ENCODE assay signal across 10 cellular contexts in the genomic region with DNA sequence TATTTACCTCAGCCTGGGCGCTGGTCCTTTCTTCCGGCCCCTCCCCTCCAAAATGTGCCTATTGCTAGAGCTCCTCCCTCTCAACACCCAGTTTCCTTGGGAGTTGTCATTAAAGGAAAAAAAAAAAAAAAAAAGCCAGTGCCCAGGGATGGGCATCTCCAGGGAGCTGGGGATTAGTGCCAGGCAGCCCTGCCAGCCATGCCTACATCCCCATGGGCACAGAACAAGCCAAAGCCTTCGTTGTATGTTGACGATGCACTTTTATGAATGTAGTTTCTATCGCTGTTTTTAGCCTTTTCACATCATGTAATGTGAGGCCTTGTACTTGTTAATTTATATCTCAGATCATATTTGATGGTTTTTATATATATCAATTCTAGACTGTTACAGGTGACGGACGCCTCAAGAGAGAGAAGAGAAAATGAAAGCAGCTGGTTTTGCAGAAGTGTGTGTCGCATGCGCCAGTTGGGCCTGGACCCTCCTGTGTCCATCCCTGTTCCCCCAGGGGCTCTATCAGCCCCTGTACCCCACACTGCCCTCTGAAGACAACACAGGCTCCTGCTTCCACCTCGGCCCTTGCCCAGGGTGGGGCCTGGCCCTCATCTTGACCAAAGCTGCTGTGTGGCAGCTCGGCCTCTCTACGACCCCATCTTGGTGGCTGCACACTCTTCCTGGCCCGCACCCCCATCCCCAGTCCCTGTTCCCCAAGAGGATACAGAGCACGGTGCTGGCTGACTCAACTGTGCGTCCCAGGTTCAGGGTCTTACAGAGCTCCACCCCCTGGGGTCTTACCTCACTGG. TPM values are rescaled to one million over a fixed set of nuclear protein-coding genes. Genes with fewer than 3 reads are reported as not detected.
DNase-seq lines count a peak whose midpoint lies in the region; ATAC-seq and TF ChIP-seq lines count a peak whose summit lies in the region.
"Had no signal": no experiment of that assay in that cellular context is flagged by ENCODE, and none has a peak within 500 bp of the region (broad histone marks: within the 10 kb centered on the region; RNA-seq: fewer than 3 reads in every experiment).

No MANE protein-coding gene starts in this region.

- POLR2A ChIA-PET in T-cell (lab: Charles Lee) = interaction anchor here (0.6 to 1.7 kb wide), 9 partner anchors 8 to 372 kb away, joined by 3 to 9 read pairs (median 7); no protein-coding TSS in a partner anchor

- H3K27ac Mint-ChIP-seq in T-cell (peak overlapping the region; percentile 85 to 99), neural progenitor cell (no peak overlapping the region)
- peak overlapping the region; percentile 98 to 99 for H3K27ac Mint-ChIP-seq in effector memory CD8-positive, alpha-beta T cell

- no peak for TF ChIP-seq CTCF in mammary epithelial cell (conservative IDR thresholded peaks at IDR 0.05 in 1 of 2, IDR thresholded peaks at IDR 0.05 in 1 of 2; ENCODE audit: extremely low read depth in 1 of 2, insufficient read depth in 1 of 2, low read depth in 1 of 2, low read length in 2 of 2)
- no peak for TF ChIP-seq CTCF in breast epithelium (IDR thresholded peaks at IDR 0.05)
- TF ChIP-seq CTCF in neural progenitor cell (IDR thresholded peaks at IDR 0.05) = no peak
- TF ChIP-seq CTCF in esophagus muscularis mucosa (IDR thresholded peaks at IDR 0.05) = no peak

- no peaks in the 10 kb centered on the region for H3K9me3 ChIP-seq in mammary epithelial cell (replicated peaks; ENCODE audit: insufficient read depth, low read length)
- no peaks in the 10 kb centered on the region for H3K9me3 ChIP-seq in breast epithelium
- H3K9me3 ChIP-seq in neural progenitor cell (ENCODE audit: low read depth) = no peaks in the 10 kb centered on the region
- H3K9me3 ChIP-seq in esophagus muscularis mucosa = no peaks in the 10 kb centered on the region
- H3K9me3 ChIP-seq: gastrocnemius medialis had no signal

- ATAC-seq in T-cell (replicated peaks in 1 of 4) = no peak
- ATAC-seq in effector memory CD8-positive, alpha-beta T cell (replicated peaks) = no peak
- ATAC-seq: gastrocnemius medialis had no signal

- TF ChIP-seq POLR2A in breast epithelium (IDR thresholded peaks at IDR 0.05) (no peak), esophagus muscularis mucosa (IDR thresholded peaks at IDR 0.05; ENCODE audit: low read depth) (no peak)

- peaks cover 40% of the 10 kb centered on the region for H3F3A ChIP-seq in neural progenitor cell (ENCODE audit: low read depth)

- H3K4me3 ChIP-seq in mammary epithelial cell (replicated peaks in 1 of 3; ENCODE audit: insufficient read depth in 1 of 3, low read depth in 2 of 3, low read length in 3 of 3) (no peak overlapping the region), breast epithelium (no peak overlapping the region), neural progenitor cell (no peak overlapping the region), esophagus muscularis mucosa (no peak overlapping the region)
- H3K4me3 ChIP-seq: gastrocnemius medialis had no signal

- intact Hi-C loops in mammary epithelial cell (cut with micrococcal nuclease) (loop anchor here (5.0 kb wide), 1 partner anchor 73 kb away; a partner anchor contains a TSS), breast epithelium (cut with DNase I; ENCODE audit: low total_unique reads) (loop anchor here (5.0 kb wide), 1 partner anchor 142 kb away; no protein-coding TSS in a partner anchor), esophagus muscularis mucosa (cut with DNase I) (no loop called here)

- no peaks in the 10 kb centered on the region for H3K27me3 ChIP-seq in mammary epithelial cell (ENCODE audit: insufficient read depth, low read length)
- H3K27me3 ChIP-seq in breast epithelium = no peaks in the 10 kb centered on the region
- H3K27me3 ChIP-seq in neural progenitor cell = no peaks in the 10 kb centered on the region
- peaks cover 0 to 10% (median 0%) of the 10 kb centered on the region in 4 donors for H3K27me3 ChIP-seq in esophagus muscularis mucosa

- H3K27me3 Mint-ChIP-seq in T-cell (no peaks in the 10 kb centered on the region), neural progenitor cell (ENCODE audit: insufficient read depth, low read depth) (peaks cover 12% of the 10 kb centered on the region)
- no peaks in the 10 kb centered on the region for H3K27me3 Mint-ChIP-seq in effector memory CD8-positive, alpha-beta T cell

- TF ChIP-seq EP300 in esophagus muscularis mucosa (IDR thresholded peaks at IDR 0.05) = no peak

- H2AFZ ChIP-seq in mammary epithelial cell (ENCODE audit: low read depth, low read length) = no peak overlapping the region
- no peak overlapping the region for H2AFZ ChIP-seq in neural progenitor cell (replicated peaks)

- H3K9ac ChIP-seq in mammary epithelial cell (ENCODE audit: insufficient read depth, low read length) = no peak overlapping the region
- no peak overlapping the region for H3K9ac ChIP-seq in neural progenitor cell

- H3K79me2 ChIP-seq in mammary epithelial cell (ENCODE audit: insufficient read depth, low read length) (no peaks in the 10 kb centered on the region), neural progenitor cell (ENCODE audit: low read depth) (no peaks in the 10 kb centered on the region)

- CTCF ChIA-PET in mammary epithelial cell (lab: Charles Lee; ENCODE audit: low non-redundant PET) (interaction anchor here (0.6 kb wide), 1 partner anchor 80 kb away, joined by 3 read pairs; no protein-coding TSS in a partner anchor), T-cell (lab: Charles Lee) (interaction anchor here (0.6 to 6.6 kb wide), 5 partner anchors 15 to 80 kb away, joined by 3 to 70 read pairs (median 9); no protein-coding TSS in a partner anchor)

- dilution Hi-C loops in mammary epithelial cell (cut with HindIII; ENCODE audit: low sequenced_read_pairs) = no loop called here

- peaks cover 47% of the 10 kb centered on the region for H3K36me3 Mint-ChIP-seq in T-cell
- peaks cover 87% of the 10 kb centered on the region for H3K36me3 Mint-ChIP-seq in effector memory CD8-positive, alpha-beta T cell (ENCODE audit: insufficient read depth)
- H3K36me3 Mint-ChIP-seq in neural progenitor cell = peaks cover 6% of the 10 kb centered on the region

- H3K9me3 Mint-ChIP-seq in T-cell (no peaks in the 10 kb centered on the region), neural progenitor cell (no peaks in the 10 kb centered on the region)
- H3K9me3 Mint-ChIP-seq in effector memory CD8-positive, alpha-beta T cell = no peaks in the 10 kb centered on the region

- H3K36me3 ChIP-seq in mammary epithelial cell (ENCODE audit: insufficient read depth, low read length) = peaks cover 8% of the 10 kb centered on the region
- peaks cover 14% of the 10 kb centered on the region for H3K36me3 ChIP-seq in breast epithelium
- no peaks in the 10 kb centered on the region for H3K36me3 ChIP-seq in neural progenitor cell
- H3K36me3 ChIP-seq in esophagus muscularis mucosa = peaks cover 40 to 55% (median 53%) of the 10 kb centered on the region in 4 donors

- no peaks in the 10 kb centered on the region for H4K20me1 ChIP-seq in mammary epithelial cell (ENCODE audit: insufficient read depth, low read length)
- peaks cover 57% of the 10 kb centered on the region for H4K20me1 ChIP-seq in neural progenitor cell (ENCODE audit: low read depth)

- H3K4me1 Mint-ChIP-seq in T-cell (peaks cover 54 to 61% (median 58%) of the 10 kb centered on the region in 3 donors), neural progenitor cell (peaks cover 6% of the 10 kb centered on the region)
- peaks cover 43 to 51% of the 10 kb centered on the region in 2 donors for H3K4me1 Mint-ChIP-seq in effector memory CD8-positive, alpha-beta T cell (ENCODE audit: low read depth in 2 of 2)

- BruUV-seq in mammary epithelial cell (replicated peaks; lab: Mats Ljungman, UMichigan) = TSS peak; percentile 47

- no peak overlapping the region for H3K4me2 ChIP-seq in mammary epithelial cell (ENCODE audit: insufficient read depth, low read depth, low read length)
- no peak overlapping the region for H3K4me2 ChIP-seq in neural progenitor cell

- in situ Hi-C loops in mammary epithelial cell (cut with MboI; ENCODE audit: low sequenced_read_pairs in 2 of 2) = no loop called here

- no peaks in the 10 kb centered on the region for H3K4me1 ChIP-seq in mammary epithelial cell (ENCODE audit: insufficient read depth, low read length)
- H3K4me1 ChIP-seq in breast epithelium = peaks cover 0 to under 1% of the 10 kb centered on the region in 2 donors
- H3K4me1 ChIP-seq in neural progenitor cell = peaks cover 16% of the 10 kb centered on the region
- peaks cover 10 to 44% (median 33%) of the 10 kb centered on the region in 4 donors for H3K4me1 ChIP-seq in esophagus muscularis mucosa

- WGBS in mammary epithelial cell (ENCODE audit: low coverage, missing lambda C conversion rate) = 74% methylated on average over 15 of the region's 15 CpGs
- WGBS in esophagus muscularis mucosa = 87% methylated on average over 11 of the region's 15 CpGs

- H3K4me3 Mint-ChIP-seq in T-cell = peak overlapping the region; percentile 95 to 98 (median 96)
- peak overlapping the region; percentile 59 to 98 for H3K4me3 Mint-ChIP-seq in effector memory CD8-positive, alpha-beta T cell
- H3K4me3 Mint-ChIP-seq in neural progenitor cell = no peak overlapping the region

- H3K27ac ChIP-seq in mammary epithelial cell (ENCODE audit: insufficient read depth, low read depth, low read length) (no peak overlapping the region), breast epithelium (no peak overlapping the region), temporal lobe (ENCODE audit: low read depth, low read length) (peak overlapping the region; percentile 9), neural progenitor cell (no peak overlapping the region), esophagus muscularis mucosa (replicated peaks in 1 of 4) (no peak overlapping the region)
- H3K27ac ChIP-seq: gastrocnemius medialis had no signal

- DNase-seq in mammary epithelial cell = no peak
- no peak for DNase-seq in breast epithelium (ENCODE audit: low spot score in 2 of 2)
- peak in 9 of 34 experiments; percentile 11 to 47 (median 21) for DNase-seq in T-cell
- DNase-seq in effector memory CD8-positive, alpha-beta T cell = no peak
- DNase-seq in neural progenitor cell (ENCODE audit: low spot score) = no peak
- DNase-seq in SKM-1 (lab: John Stamatoyannopoulos, UW; ENCODE audit: unreplicated experiment) = no peak
- DNase-seq in esophagus muscularis mucosa (ENCODE audit: extremely low spot score) = no peak
- DNase-seq: cortex of kidney, gastrocnemius medialis had no signal

RNA-seq across cellular contexts. Expression of a gene that starts 4.8 kb away (rescaled TPM):
- 1 to 10 TPM in 1 of 2 donors, under 1 TPM in 1; 0.87 to 1.3 TPM for total RNA-seq in mammary epithelial cell
- polyA plus RNA-seq in mammary epithelial cell = 0.57 TPM
- polyA minus RNA-seq in mammary epithelial cell = not detected
- total RNA-seq in breast epithelium = 10 to 100 TPM in 1 of 3 donors, 1 to 10 TPM in 2; 6.1 to 10.5 (median 7.2) TPM
- total RNA-seq in T-cell = 100 to 1,000 TPM; 534 to 851 (median 767) TPM
- total RNA-seq in temporal lobe = 18.4 TPM
- 7.0 and 36.9 TPM in 2 replicates for total RNA-seq in neural progenitor cell (ENCODE audit: low replicate concordance)
- total RNA-seq in esophagus muscularis mucosa = 10 to 100 TPM in 2 of 4 donors, 1 to 10 TPM in 2; 3.1 to 14.9 (median 8.0) TPM

RNA-seq across cellular contexts. Expression of a gene that starts 46.4 kb away (rescaled TPM):
- total RNA-seq in mammary epithelial cell (10 to 100 TPM; 34.3 to 38.9 TPM), breast epithelium (10 to 100 TPM; 25.9 to 33.8 (median 26.2) TPM), T-cell (10 to 100 TPM; 46.9 to 58.8 (median 48.6) TPM), temporal lobe (24.8 TPM), neural progenitor cell (ENCODE audit: low replicate concordance) (46.6 and 69.6 TPM in 2 replicates), esophagus muscularis mucosa (10 to 100 TPM; 18.2 to 20.5 (median 20.1) TPM)
- 24.7 TPM for polyA plus RNA-seq in mammary epithelial cell
- polyA minus RNA-seq in mammary epithelial cell = 46.4 TPM

Comparison
In these comparisons a context has a peak if more than half of its experiments do, and no peak if none do; other contexts are left out.
1. RNA of a gene that starts 4.8 kb away (total RNA-seq): 534 to 851 TPM in T-cell; 18.4 TPM in temporal lobe (single experiment), 3.1 to 14.9 TPM in esophagus muscularis mucosa, 6.1 to 10.5 TPM in breast epithelium, 7.0 to 36.9 TPM in neural progenitor cell and 0.87 to 1.3 TPM in mammary epithelial cell; every median in the first group is over 10 times any median in the second.